Comparison of ENCODE assay signal across 18 cellular contexts in the genomic region with DNA sequence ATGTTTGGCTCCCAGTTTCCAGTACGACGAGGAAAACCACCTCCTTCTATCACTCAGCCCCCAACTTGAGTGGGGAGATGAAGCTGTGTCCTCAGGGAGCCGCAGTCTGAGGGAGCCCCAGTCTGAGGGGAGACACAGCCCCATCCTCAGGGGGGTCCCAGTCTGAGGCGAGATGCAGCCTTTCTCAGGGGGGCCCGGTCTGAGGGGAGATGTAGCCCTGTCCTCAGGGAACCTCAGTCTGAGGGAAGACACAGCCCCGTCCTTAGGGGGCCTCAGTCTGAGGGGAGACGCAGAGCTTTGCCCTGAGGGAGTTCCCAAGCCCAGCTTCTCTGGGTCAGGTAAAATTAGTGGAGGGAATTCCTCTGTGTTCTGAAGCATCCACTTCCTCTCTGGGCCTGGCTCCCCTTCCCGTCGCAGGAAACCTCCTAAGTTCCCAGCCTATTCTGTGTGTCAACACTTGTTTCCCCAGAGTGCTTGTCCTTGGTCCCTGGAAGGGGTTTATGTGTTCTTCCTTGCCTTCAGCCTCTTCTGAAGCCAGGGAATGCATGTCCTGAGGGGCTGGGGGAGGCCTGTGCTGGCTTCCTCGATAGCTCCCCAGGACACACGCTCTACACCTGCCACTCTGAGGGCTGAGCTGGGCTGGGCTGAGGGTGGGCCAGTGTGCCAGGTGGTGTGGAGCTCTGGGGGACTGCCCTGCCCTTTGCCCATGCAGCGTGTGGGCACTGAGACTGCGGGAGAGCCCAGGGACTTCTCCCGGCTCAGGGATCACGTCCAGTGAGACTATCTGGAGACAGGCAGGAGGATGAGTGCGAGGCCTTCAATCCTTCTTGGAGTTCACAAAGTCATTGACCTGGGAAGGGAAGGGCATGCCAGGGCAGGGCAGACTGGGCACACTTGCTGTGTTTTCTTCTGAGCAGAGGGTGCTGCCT.
"Had no signal": no experiment of that assay in that cellular context is flagged by ENCODE, and none has a peak within 500 bp of the region (broad histone marks: within the 10 kb centered on the region; RNA-seq: fewer than 3 reads in every experiment).

No MANE protein-coding gene starts in this region.

- H3K9me3 ChIP-seq: adrenal gland, esophagus muscularis mucosa, mucosa of descending colon, psoas muscle, thoracic aorta, uterus had no signal

- H3K36me3 Mint-ChIP-seq: natural killer cell had no signal

- H3K4me3 ChIP-seq: adrenal gland, coronary artery, esophagus muscularis mucosa, mucosa of descending colon, psoas muscle, thoracic aorta, uterus had no signal

- H3K27me3 ChIP-seq: adrenal gland, uterus had no signal

- H3K36me3 ChIP-seq: adrenal gland, esophagus muscularis mucosa, thoracic aorta, uterus had no signal

- H3K27ac Mint-ChIP-seq: activated T-helper 2 cell treated with anti-CD3 and anti-CD28 coated beads, Interferon-gamma antibody, Interleukin-2, Interleukin-4, amounts not matched to agents 10 μg/mL and 5 μg/mL and 100 μg/mL, durations not matched to agents 14 hours and 24 hours and 36 hours; stimulated activated naive CD8-positive, alpha-beta T cell treated with anti-CD3 and anti-CD28 coated beads, Interleukin-15, amount 100 ng/mL, for 72 hours had no signal

- H3K9me3 Mint-ChIP-seq: activated T-helper 2 cell treated with anti-CD3 and anti-CD28 coated beads, Interferon-gamma antibody, Interleukin-2, Interleukin-4, amounts not matched to agents 10 μg/mL and 5 μg/mL and 100 μg/mL, durations not matched to agents 14 hours and 24 hours and 36 hours; natural killer cell; stimulated activated naive CD8-positive, alpha-beta T cell treated with anti-CD3 and anti-CD28 coated beads, Interleukin-15, amount 100 ng/mL, for 72 hours had no signal

- DNase-seq: activated CD4-positive, alpha-beta T cell treated with anti-CD3 and anti-CD28 coated beads, Interleukin-2, amount 50 U/mL, for 1 hour; activated CD4-positive, CD25-positive, alpha-beta regulatory T cell; activated naive CD4-positive, alpha-beta T cell treated with anti-CD3 and anti-CD28 coated beads, Interleukin-2, amount 50 U/mL, for 16 hours; activated T-cell treated with anti-CD3 and anti-CD28 coated beads for 4 hours; adrenal gland; central memory CD4-positive, alpha-beta T cell; mucosa of descending colon; natural killer cell; nucleus accumbens; psoas muscle; stimulated activated CD4-positive, alpha-beta T cell treated with anti-CD3 and anti-CD28 coated beads, Interleukin-4, amount 100 ng/mL, for 24 hours; stimulated activated naive CD8-positive, alpha-beta T cell treated with anti-CD3 and anti-CD28 coated beads, Interleukin-15, amount 100 ng/mL, for 72 hours; T-helper 2 cell; uterus had no signal

- H3K27ac ChIP-seq: adrenal gland, coronary artery, esophagus muscularis mucosa, psoas muscle, thoracic aorta, uterus had no signal

- ATAC-seq: psoas muscle; stimulated activated naive CD8-positive, alpha-beta T cell treated with anti-CD3 and anti-CD28 coated beads, Interleukin-15, amount 100 ng/mL, for 72 hours had no signal

- H3K4me3 Mint-ChIP-seq: stimulated activated naive CD8-positive, alpha-beta T cell treated with anti-CD3 and anti-CD28 coated beads, Interleukin-15, amount 100 ng/mL, for 72 hours had no signal

- H3K4me1 ChIP-seq: esophagus muscularis mucosa, psoas muscle, uterus had no signal
